2 cellular contexts compared by ENCODE assay signal in the genomic region with DNA sequence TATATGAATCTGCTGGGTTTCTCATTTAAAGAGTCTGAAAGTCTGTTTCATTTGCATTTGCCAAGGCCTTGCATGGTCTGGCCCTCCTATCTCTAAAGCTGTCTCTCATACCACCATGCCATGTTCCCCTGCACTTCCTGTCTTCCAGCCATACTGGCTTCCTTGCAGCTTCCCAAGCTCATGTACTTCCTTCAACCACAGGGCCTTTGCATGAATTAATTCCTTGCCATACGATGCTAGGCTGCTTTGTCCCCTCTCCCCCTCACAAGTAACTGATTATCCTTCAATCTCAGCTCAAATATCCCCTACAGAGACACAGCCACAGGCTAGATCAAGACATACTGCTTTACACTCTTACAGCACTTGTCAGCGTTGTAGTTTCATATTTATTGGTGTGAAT.
TF ChIP-seq lines count a peak whose summit lies in the region.

No MANE protein-coding gene starts in this region.

TF ChIP-seq in HepG2, 621 proteins besides CTCF, POLR2A, EP300 and RAD21:
- TF ChIP-seq ZNF605 (CRISPR knock-in tag; IDR thresholded peaks at IDR 0.05), result peak; percentile 49; the same call in 1 of the 2 replicates
- no peak for TF ChIP-seq ZKSCAN8 (CRISPR knock-in tag; IDR thresholded peaks at IDR 0.05; ENCODE audit: borderline replicate concordance)

TF ChIP-seq in GM12878, 131 proteins besides CTCF, POLR2A, EP300 and RAD21:
- TF ChIP-seq, protein P1, sequence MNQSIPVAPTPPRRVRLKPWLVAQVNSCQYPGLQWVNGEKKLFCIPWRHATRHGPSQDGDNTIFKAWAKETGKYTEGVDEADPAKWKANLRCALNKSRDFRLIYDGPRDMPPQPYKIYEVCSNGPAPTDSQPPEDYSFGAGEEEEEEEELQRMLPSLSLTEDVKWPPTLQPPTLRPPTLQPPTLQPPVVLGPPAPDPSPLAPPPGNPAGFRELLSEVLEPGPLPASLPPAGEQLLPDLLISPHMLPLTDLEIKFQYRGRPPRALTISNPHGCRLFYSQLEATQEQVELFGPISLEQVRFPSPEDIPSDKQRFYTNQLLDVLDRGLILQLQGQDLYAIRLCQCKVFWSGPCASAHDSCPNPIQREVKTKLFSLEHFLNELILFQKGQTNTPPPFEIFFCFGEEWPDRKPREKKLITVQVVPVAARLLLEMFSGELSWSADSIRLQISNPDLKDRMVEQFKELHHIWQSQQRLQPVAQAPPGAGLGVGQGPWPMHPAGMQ (IDR thresholded peaks at IDR 0.05; ENCODE audit: borderline replicate concordance), result no peak
- TF ChIP-seq ZZZ3 (IDR thresholded peaks at IDR 0.05; ENCODE audit: control insufficient read depth, insufficient read length, low read depth) (no peak), GATAD2B (conservative IDR thresholded peaks at IDR 0.05; ENCODE audit: low read depth) (no peak), HDAC2 (IDR thresholded peaks at IDR 0.05) (no peak)
- TF ChIP-seq, protein P2, sequence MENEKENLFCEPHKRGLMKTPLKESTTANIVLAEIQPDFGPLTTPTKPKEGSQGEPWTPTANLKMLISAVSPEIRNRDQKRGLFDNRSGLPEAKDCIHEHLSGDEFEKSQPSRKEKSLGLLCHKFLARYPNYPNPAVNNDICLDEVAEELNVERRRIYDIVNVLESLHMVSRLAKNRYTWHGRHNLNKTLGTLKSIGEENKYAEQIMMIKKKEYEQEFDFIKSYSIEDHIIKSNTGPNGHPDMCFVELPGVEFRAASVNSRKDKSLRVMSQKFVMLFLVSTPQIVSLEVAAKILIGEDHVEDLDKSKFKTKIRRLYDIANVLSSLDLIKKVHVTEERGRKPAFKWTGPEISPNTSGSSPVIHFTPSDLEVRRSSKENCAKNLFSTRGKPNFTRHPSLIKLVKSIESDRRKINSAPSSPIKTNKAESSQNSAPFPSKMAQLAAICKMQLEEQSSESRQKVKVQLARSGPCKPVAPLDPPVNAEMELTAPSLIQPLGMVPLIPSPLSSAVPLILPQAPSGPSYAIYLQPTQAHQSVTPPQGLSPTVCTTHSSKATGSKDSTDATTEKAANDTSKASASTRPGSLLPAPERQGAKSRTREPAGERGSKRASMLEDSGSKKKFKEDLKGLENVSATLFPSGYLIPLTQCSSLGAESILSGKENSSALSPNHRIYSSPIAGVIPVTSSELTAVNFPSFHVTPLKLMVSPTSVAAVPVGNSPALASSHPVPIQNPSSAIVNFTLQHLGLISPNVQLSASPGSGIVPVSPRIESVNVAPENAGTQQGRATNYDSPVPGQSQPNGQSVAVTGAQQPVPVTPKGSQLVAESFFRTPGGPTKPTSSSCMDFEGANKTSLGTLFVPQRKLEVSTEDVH (IDR thresholded peaks at IDR 0.05; ENCODE audit: low read depth, partially characterized antibody), result no peak
